Comparison of ENCODE assay signal across 8 cellular contexts in genomic region chr5:154701725-154702124, GRCh38. TPM values are rescaled to one million over a fixed set of nuclear protein-coding genes. Genes with fewer than 3 reads are reported as not detected.
DNase-seq lines count a peak whose midpoint lies in the region; ATAC-seq, FAIRE-seq and TF ChIP-seq lines count a peak whose summit lies in the region.
"Not testable (repeated sequence)": the region's sequence is repeated elsewhere in the genome, so short reads cannot be mapped to it uniquely, and the experiment has no call there.

No MANE protein-coding gene starts in this region.

- H2AFZ ChIP-seq in HCT116 (ENCODE audit: low read depth, low read length, poor library complexity, severe bottlenecking); K562 (ENCODE audit: low read depth, low read length): not testable (repeated sequence)

- not testable (repeated sequence) for H3K4me3 ChIP-seq in HCT116 (replicated peaks in 1 of 2; ENCODE audit: low read depth in 1 of 2, low read length in 2 of 2); K562; heart left ventricle; pancreas; stomach

- H3K4me1 ChIP-seq in HCT116 (ENCODE audit: control insufficient read depth in 1 of 2, insufficient read depth in 2 of 2, low read length in 2 of 2) (peaks cover 21 to 28% of the 10 kb centered on the region in 2 experiments), heart left ventricle (peaks cover 0 to 24% (median 2%) of the 10 kb centered on the region in 12 donors), pancreas (peaks cover 12 to 13% (median 12%) of the 10 kb centered on the region in 3 donors), stomach (peaks cover 4 to 12% (median 11%) of the 10 kb centered on the region in 4 donors)
- not testable (repeated sequence) for H3K4me1 ChIP-seq in K562 (replicated peaks in 1 of 2; ENCODE audit: control insufficient read depth in 2 of 2, insufficient read depth in 2 of 2, low read length in 2 of 2)

- H3K9me1 ChIP-seq in K562 (ENCODE audit: control insufficient read depth, insufficient read depth, low read length): not testable (repeated sequence)

- RAD21 ChIA-PET in HCT116 (lab: Charles Lee; ENCODE audit: low non-redundant PET in 1 of 2, low total read pairs in 2 of 2, uncharacterized antibody in 2 of 2, unreplicated experiment in 2 of 2): not testable (repeated sequence)

- intact Hi-C loops in HCT116 (cut with micrococcal nuclease); K562 (cut with micrococcal nuclease); heart left ventricle (cut with DNase I); pancreas (cut with DNase I); stomach (cut with DNase I; ENCODE audit: low total_unique reads): not testable (repeated sequence)

- BruUV-seq in HCT116 (replicated peaks; lab: Mats Ljungman, UMichigan); K562 (replicated peaks; lab: Mats Ljungman, UMichigan): not testable (repeated sequence)

- not testable (repeated sequence) for H3K36me3 ChIP-seq in HCT116 (ENCODE audit: control insufficient read depth in 1 of 2, insufficient read depth in 2 of 2, low read length in 2 of 2); K562 (ENCODE audit: control insufficient read depth, insufficient read depth, low read length); heart left ventricle; pancreas; stomach

- H3K4me2 ChIP-seq in HCT116 (ENCODE audit: low read length): peak overlapping the region; percentile 54
- H3K4me2 ChIP-seq in K562 (ENCODE audit: insufficient read depth, low read length): not testable (repeated sequence)

- H3K27ac ChIP-seq in HCT116 (ENCODE audit: low read depth, low read length); K562 (ENCODE audit: extremely low read depth, low read depth, low read length): not testable (repeated sequence)
- H3K27ac ChIP-seq in heart left ventricle (peak overlapping the region in 1 of 12 donors; percentile 40), pancreas (peak overlapping the region in 1 of 4 donors; percentile 4), stomach (peak overlapping the region in 3 of 5 donors; percentile 1 to 38 (median 13))

- H3K27me3 ChIP-seq in HCT116 (ENCODE audit: insufficient read depth, low read length); K562 (ENCODE audit: control insufficient read depth in 2 of 2, insufficient read depth in 2 of 2, low read length in 2 of 2); heart left ventricle; pancreas; stomach: not testable (repeated sequence)

- not testable (repeated sequence) for H3K79me2 ChIP-seq in HCT116 (ENCODE audit: insufficient read depth, low read length); K562 (ENCODE audit: control insufficient read depth, insufficient read depth, low read length)

- peak; percentile 68 for DNase-seq in A172 (ENCODE audit: low spot score)
- DNase-seq in HCT116 (ENCODE audit: low read depth, low spot score); K562 (ENCODE audit: extremely low read depth in 1 of 4, low spot score in 3 of 4); heart left ventricle; pancreas: not testable (repeated sequence)
- DNase-seq in RPMI7951 (ENCODE audit: low read depth): peak; percentile 6
- peak; percentile 25 for DNase-seq in iris pigment epithelial cell (ENCODE audit: low read depth)
- DNase-seq in stomach: peak; percentile 50

- H3K9me3 ChIP-seq in HCT116 (ENCODE audit: control insufficient read depth in 1 of 2, insufficient read depth in 1 of 2, low read depth in 1 of 2, low read length in 2 of 2); K562 (replicated peaks; ENCODE audit: control insufficient read depth, insufficient read depth, low read depth, low read length); heart left ventricle; pancreas; stomach: not testable (repeated sequence)

- not testable (repeated sequence) for TF ChIP-seq CTCF in HCT116 (IDR thresholded peaks at IDR 0.05 in 2 of 3, conservative IDR thresholded peaks at IDR 0.05 in 1 of 3; ENCODE audit: borderline replicate concordance in 1 of 3, insufficient read depth in 1 of 3, low read depth in 2 of 3, low read length in 2 of 3); K562 (IDR thresholded peaks at IDR 0.05 in 2 of 3, conservative IDR thresholded peaks at IDR 0.05 in 1 of 3; ENCODE audit: insufficient read depth in 2 of 3, low read depth in 1 of 3, low read length in 3 of 3); heart left ventricle (IDR thresholded peaks at IDR 0.05); pancreas (IDR thresholded peaks at IDR 0.05); stomach (IDR thresholded peaks at IDR 0.05)

- not testable (repeated sequence) for H3K9ac ChIP-seq in HCT116 (ENCODE audit: low read length); K562 (ENCODE audit: insufficient read depth in 1 of 2, low read depth in 2 of 2, low read length in 2 of 2)

- peak; percentile 84 for ATAC-seq in HCT116
- ATAC-seq in K562: peak; percentile 43
- peak in 3 of 4 donors; percentile 46 to 64 (median 51) for ATAC-seq in heart left ventricle
- peak; percentile 60 to 74 (median 66) for ATAC-seq in pancreas

- not testable (repeated sequence) for H4K20me1 ChIP-seq in HCT116 (ENCODE audit: insufficient read depth); K562 (replicated peaks; ENCODE audit: control insufficient read depth, insufficient read depth, low read length)

- POLR2A ChIA-PET in HCT116 (lab: Charles Lee): interaction anchor here (1.3 kb wide), 1 partner anchor 11 kb away, joined by 4 read pairs; no protein-coding TSS in a partner anchor
- POLR2A ChIA-PET in K562 (lab: Yijun Ruan, JAX): not testable (repeated sequence)

- TF ChIP-seq EP300 in K562 (IDR thresholded peaks at IDR 0.05; ENCODE audit: low read length); stomach (IDR thresholded peaks at IDR 0.05): not testable (repeated sequence)

- in situ Hi-C loops in K562 (cut with MboI): not testable (repeated sequence)

- TF ChIP-seq RAD21 in HCT116 (IDR thresholded peaks at IDR 0.05; ENCODE audit: low read depth); K562 (CRISPR knock-in tag; conservative IDR thresholded peaks at IDR 0.05 in 1 of 2, IDR thresholded peaks at IDR 0.05 in 1 of 2): not testable (repeated sequence)

- not testable (repeated sequence) for FAIRE-seq in K562 (lab: Jason Lieb, UNC); pancreas (lab: Jason Lieb, UNC)

- not testable (repeated sequence) for H3K9me2 ChIP-seq in HCT116 (ENCODE audit: insufficient read depth)

- WGBS in K562 (ENCODE audit: insufficient coverage, low coverage, missing lambda C conversion rate): 7% methylated on average over 4 of the region's 4 CpGs
- 28 to 68% (median 58%) methylated on average over 4 of the region's 4 CpGs for whole genome bisulfite sequencing in heart left ventricle, 4 donors
- WGBS in pancreas, 2 donors: 36 to 41% methylated on average over 4 of the region's 4 CpGs
- WGBS in stomach, 5 donors: 46 to 57% (median 52%) methylated on average over 4 of the region's 4 CpGs

- CTCF ChIA-PET in HCT116 (lab: Charles Lee); K562 (lab: Yijun Ruan, JAX; ENCODE audit: low intra/inter-chr PET ratio): not testable (repeated sequence)

- TF ChIP-seq POLR2A in HCT116 (IDR thresholded peaks at IDR 0.05; ENCODE audit: borderline replicate concordance, extremely low read depth, insufficient read depth, insufficient read length); K562 (conservative IDR thresholded peaks at IDR 0.05); heart left ventricle (IDR thresholded peaks at IDR 0.05); stomach (IDR thresholded peaks at IDR 0.05): not testable (repeated sequence)

TF ChIP-seq in K562, 482 proteins besides CTCF, POLR2A, EP300 and RAD21 (continues in another document):
- peak; percentile 75 for TF ChIP-seq FOSL1 (tag; conservative IDR thresholded peaks at IDR 0.05)

RNA-seq across cellular contexts. Expression of gene LARP1, which starts 53.5 kb away (rescaled TPM):
- total RNA-seq in A172 (2014; rRNA removed; shearing (Covaris generic)): 76.1 and 78.4 TPM in 2 replicates
- total RNA-seq in HCT116 (2021; ENCODE audit: unreplicated experiment): 201 TPM
- polyA plus RNA-seq in HCT116 (2012): 71.0 and 79.3 TPM in 2 replicates
- 32.4 and 33.5 TPM in 2 replicates for total RNA-seq in RPMI7951 (2014; rRNA removed; shearing (Covaris generic))
- total RNA-seq in K562 (2011; cell fraction: chromatin; rRNA removed; ENCODE audit: low replicate concordance): 329 and 371 TPM in 2 replicates
- 172 and 190 TPM in 2 replicates for total RNA-seq in K562 (2011; cell fraction: nucleolus; rRNA removed)
- total RNA-seq in K562 (2011; cell fraction: nucleoplasm; rRNA removed): 207 and 246 TPM in 2 replicates
- total RNA-seq in K562 (2014; rRNA removed): 80.4 and 108 TPM in 2 replicates
- total RNA-seq in K562 (2014; rRNA removed; fragmentation: Illumina TruSeq; extraction: Trizol): 103 and 123 TPM in 2 replicates
- total RNA-seq in K562 (2015; rRNA removed; fragmentation: Illumina TruSeq; extraction: Trizol): 92.0 and 99.1 TPM in 2 replicates
- total RNA-seq in K562 (2021): 267 and 300 TPM in 2 replicates
- 74.2 and 82.6 TPM in 2 replicates for polyA plus RNA-seq in K562 (2011; rRNA removed)
- 50.4 and 50.8 TPM in 2 replicates for polyA plus RNA-seq in K562 (2011; cell fraction: cytosol; rRNA removed)
- 249 and 279 TPM in 2 replicates for polyA plus RNA-seq in K562 (2011; cell fraction: nucleus; rRNA removed)
- 72.9 and 116 TPM in 2 replicates for polyA plus RNA-seq in K562 (2012)
- polyA plus RNA-seq in K562 (2014; fragmentation: Illumina TruSeq; extraction: Trizol): 184 and 201 TPM in 2 replicates
- polyA plus RNA-seq in K562 (2014; fragmentation: Nextera tagmentation; extraction: Ambion mirVana): 10 to 100 TPM; 22.6 to 54.7 TPM
- polyA plus RNA-seq in K562 (2014; rRNA removed): 113 and 114 TPM in 2 replicates
- polyA minus RNA-seq in K562 (2011; rRNA and poly(A)+ RNA removed): 95.4 and 99.1 TPM in 2 replicates
- polyA minus RNA-seq in K562 (2011; cell fraction: cytosol; rRNA and poly(A)+ RNA removed): 92.4 and 104 TPM in 2 replicates
- polyA minus RNA-seq in K562 (2011; cell fraction: nucleus; rRNA and poly(A)+ RNA removed): 77.0 and 118 TPM in 2 replicates
- total RNA-seq in heart left ventricle: 100 to 1,000 TPM in 8 of 9 donors, 10 to 100 TPM in 1; 91.6 to 189 (median 181) TPM
- polyA plus RNA-seq in heart left ventricle: 10 to 100 TPM; 36.5 to 89.9 TPM
- 100 to 1,000 TPM; 108 to 195 (median 119) TPM for total RNA-seq in pancreas
- polyA plus RNA-seq in pancreas: 10 to 100 TPM; 35.8 to 50.4 TPM
- 100 to 1,000 TPM in 4 of 5 donors, 10 to 100 TPM in 1; 54.5 to 211 (median 180) TPM for total RNA-seq in stomach
- 10 to 100 TPM; 15.0 to 19.4 (median 19.2) TPM for polyA plus RNA-seq in stomach
